In the genomic region with DNA sequence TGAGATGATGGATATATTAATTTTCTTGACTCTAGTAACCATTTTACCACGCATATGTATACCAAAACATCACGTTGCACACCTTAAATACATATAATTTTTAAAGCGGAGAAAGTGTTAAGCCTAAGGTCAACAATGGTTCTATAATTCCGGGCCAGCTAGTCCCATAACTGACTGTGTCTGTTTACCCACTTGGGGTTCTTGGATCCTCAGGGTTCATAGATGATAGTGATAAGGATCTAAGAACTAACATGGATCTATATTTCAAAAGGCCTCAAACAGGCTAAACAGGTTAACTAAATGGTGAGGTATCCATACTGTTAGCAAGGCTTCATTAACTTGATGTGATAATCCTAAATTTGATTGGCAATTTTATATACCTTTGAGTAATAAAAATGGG, we compare ENCODE assay signal across 20 cellular contexts. TPM values are rescaled to one million over a fixed set of nuclear protein-coding genes. Genes with fewer than 3 reads are reported as not detected.
DNase-seq lines count a peak whose midpoint lies in the region; ATAC-seq, FAIRE-seq and TF ChIP-seq lines count a peak whose summit lies in the region.
"Had no signal": no experiment of that assay in that cellular context is flagged by ENCODE, and none has a peak within 500 bp of the region (broad histone marks: within the 10 kb centered on the region; RNA-seq: fewer than 3 reads in every experiment).

No MANE protein-coding gene starts in this region.

- H3K4me3 ChIP-seq in left ventricle myocardium inferior (no peak overlapping the region), IMR-90 (ENCODE audit: insufficient read depth, low read depth, low read length) (no peak overlapping the region), gastrocnemius medialis (no peak overlapping the region), small intestine (ENCODE audit: low read depth in 1 of 2, low read length in 2 of 2) (no peak overlapping the region)

- POLR2A ChIA-PET in IMR-90 (lab: Charles Lee; ENCODE audit: unreplicated experiment), result interaction anchor here (1.0 kb wide), 1 partner anchor 10 kb away, joined by 3 read pairs; the partner anchor contains the start of gene SLC38A1

- no peak overlapping the region for H3K4ac ChIP-seq in IMR-90 (ENCODE audit: low read depth, low read length)

- no peak overlapping the region for H3K23ac ChIP-seq in IMR-90 (ENCODE audit: low read depth, low read length)

- H2BK120ac ChIP-seq in IMR-90 (ENCODE audit: low read depth, low read length), result no peak overlapping the region

- peaks cover 16 to 64% of the 10 kb centered on the region in 2 experiments for H3K79me1 ChIP-seq in IMR-90 (ENCODE audit: low read depth in 1 of 2, low read length in 2 of 2)

- H3K4me1 ChIP-seq in left ventricle myocardium inferior (peaks cover 79% of the 10 kb centered on the region), IMR-90 (ENCODE audit: control insufficient read depth, insufficient read depth, low read length) (peaks cover 21% of the 10 kb centered on the region), gastrocnemius medialis (peaks cover 22 to 38% of the 10 kb centered on the region in 2 donors), small intestine (ENCODE audit: control insufficient read depth in 2 of 2, insufficient read depth in 1 of 2, low read depth in 1 of 2, low read length in 1 of 2) (no peaks in the 10 kb centered on the region)

- H2BK15ac ChIP-seq in IMR-90 (ENCODE audit: low read depth, low read length), result no peak overlapping the region

- H3K36me3 ChIP-seq in left ventricle myocardium inferior (no peaks in the 10 kb centered on the region), IMR-90 (ENCODE audit: control insufficient read depth, insufficient read depth, low read length) (peaks cover 4% of the 10 kb centered on the region), gastrocnemius medialis (peaks cover 0 to 7% of the 10 kb centered on the region in 2 donors), small intestine (ENCODE audit: control insufficient read depth in 2 of 2, insufficient read depth in 2 of 2, low read length in 2 of 2) (no peaks in the 10 kb centered on the region)

- H3K27me3 ChIP-seq in left ventricle myocardium inferior (ENCODE audit: low read depth), result no peaks in the 10 kb centered on the region
- no peaks in the 10 kb centered on the region for H3K27me3 ChIP-seq in IMR-90 (ENCODE audit: control insufficient read depth, insufficient read depth, low read length)
- no peaks in the 10 kb centered on the region for H3K27me3 ChIP-seq in gastrocnemius medialis
- no peaks in the 10 kb centered on the region for H3K27me3 ChIP-seq in small intestine (ENCODE audit: control insufficient read depth in 2 of 2, insufficient read depth in 2 of 2, low read length in 2 of 2)

- no peak for TF ChIP-seq POLR2A in IMR-90 (IDR thresholded peaks at IDR 0.05; ENCODE audit: low read depth, low read length)
- no peak for TF ChIP-seq POLR2A in gastrocnemius medialis (IDR thresholded peaks at IDR 0.05)

- ATAC-seq in left ventricle myocardium superior (no peak), IMR-90 (ENCODE audit: low read depth) (no peak), gastrocnemius medialis (no peak), HG02970 (IDR thresholded peaks at IDR 0.05; ENCODE audit: low FRiP score, unreplicated experiment) (no peak)
- ATAC-seq: SK-N-SH treated with all-trans-retinoic acid at 6 μM for 48 hours had no signal

- intact Hi-C loops in left ventricle myocardium inferior (cut with micrococcal nuclease), result no loop called here
- intact Hi-C loops in left ventricle myocardium superior (cut with micrococcal nuclease), result no loop called here
- intact Hi-C loops in IMR-90 (cut with micrococcal nuclease), result no loop called here
- intact Hi-C loops in gastrocnemius medialis (cut with DNase I; ENCODE audit: low total_unique reads), result no loop called here

- BruUV-seq in IMR-90 (replicated peaks; lab: Mats Ljungman, UMichigan), result no TSS peak

- in situ Hi-C loops in IMR-90 (cut with MboI; ENCODE audit: low sequenced_read_pairs) (no loop called here), gastrocnemius medialis (cut with MboI; ENCODE audit: low sequenced_read_pairs in 4 of 4) (no loop called here)

- no peak overlapping the region for H4K5ac ChIP-seq in IMR-90 (ENCODE audit: low read depth, low read length)

- no CpG with 5 or more reads among the region's 4 CpGs for WGBS in IMR-90 (ENCODE audit: extremely low coverage in 2 of 2, insufficient read length in 1 of 2), 2 experiments
- WGBS in small intestine, 3 donors, result 82 to 84% (median 84%) methylated on average over 4 of the region's 4 CpGs

- H2BK20ac ChIP-seq in IMR-90 (ENCODE audit: low read depth, low read length), result no peak overlapping the region

- no peak for DNase-seq in left ventricle myocardium inferior
- no peak for DNase-seq in left ventricle myocardium superior
- DNase-seq in IMR-90, result no peak
- peak; percentile 27 for DNase-seq in epithelial cell of prostate (ENCODE audit: low read depth, low spot score)
- DNase-seq in gastrocnemius medialis, result no peak
- no peak for DNase-seq in small intestine
- DNase-seq in DMS 273 (lab: John Stamatoyannopoulos, UW; ENCODE audit: unreplicated experiment), result no peak
- DNase-seq: GF-D8; H7; HFFc6; MM.1S; NCI-H1092; NCI-H1436 treated with DMSO at 0.1 percent for 48 hours; NCI-H2029 treated with DMSO at 0.1 percent for 48 hours; NK-92 treated with Interleukin-12 subunit alpha and Interleukin-12 subunit beta, amount 100 ng/mL, for 24 hours; SHP77 had no signal

- H4K8ac ChIP-seq in IMR-90 (ENCODE audit: low read depth in 2 of 2, low read length in 2 of 2), result no peak overlapping the region

- H3K56ac ChIP-seq in IMR-90 (ENCODE audit: extremely low read depth, insufficient read depth, low read length), result no peak overlapping the region

- H2AK9ac ChIP-seq in IMR-90 (replicated peaks; ENCODE audit: low read depth, low read length, poor library complexity), result no peak overlapping the region

- CTCF ChIA-PET in IMR-90 (lab: Yijun Ruan, JAX), result interaction anchor here (1.3 kb wide), 1 partner anchor 54 kb away, joined by 3 read pairs; no protein-coding TSS in a partner anchor

- TF ChIP-seq CTCF in left ventricle myocardium inferior (IDR thresholded peaks at IDR 0.05; ENCODE audit: borderline replicate concordance), result no peak
- TF ChIP-seq CTCF in IMR-90 (conservative IDR thresholded peaks at IDR 0.05; ENCODE audit: low read depth, low read length), result no peak
- TF ChIP-seq CTCF in gastrocnemius medialis (IDR thresholded peaks at IDR 0.05 in 4 of 5, conservative IDR thresholded peaks at IDR 0.05 in 1 of 5), result no peak

- H3K27ac ChIP-seq in left ventricle myocardium inferior (replicated peaks), result peak overlapping the region; percentile 86
- H3K27ac ChIP-seq in IMR-90 (ENCODE audit: insufficient read depth, low read length), result no peak overlapping the region
- no peak overlapping the region for H3K27ac ChIP-seq in epithelial cell of prostate
- peak overlapping the region in 3 of 4 donors; percentile 6 to 98 (median 72) for H3K27ac ChIP-seq in gastrocnemius medialis
- no peak overlapping the region for H3K27ac ChIP-seq in small intestine (ENCODE audit: low read depth in 1 of 2, low read length in 1 of 2)
- H3K27ac ChIP-seq: HL-60 had no signal

- no peak for FAIRE-seq in small intestine (lab: Jason Lieb, UNC)
- FAIRE-seq: HTR-8/SVneo had no signal

- H3K9me3 ChIP-seq in left ventricle myocardium inferior (replicated peaks), result no peaks in the 10 kb centered on the region
- no peaks in the 10 kb centered on the region for H3K9me3 ChIP-seq in IMR-90 (ENCODE audit: control insufficient read depth, insufficient read depth, low read length)
- H3K9me3 ChIP-seq in gastrocnemius medialis, result no peaks in the 10 kb centered on the region
- H3K9me3 ChIP-seq in small intestine (ENCODE audit: control insufficient read depth, low read depth), result no peaks in the 10 kb centered on the region

- H2BK5ac ChIP-seq in IMR-90 (ENCODE audit: low read depth, low read length, poor library complexity, severe bottlenecking), result peak overlapping the region; percentile 9

- dilution Hi-C loops in IMR-90 (cut with HindIII; ENCODE audit: low sequenced_read_pairs, unreplicated experiment), result no loop called here

- no peak overlapping the region for H2AK5ac ChIP-seq in IMR-90 (ENCODE audit: low read depth, low read length)

- H3K9me1 ChIP-seq in IMR-90 (ENCODE audit: insufficient read depth, low read length), result peaks cover 17% of the 10 kb centered on the region

- no peak overlapping the region for H3K14ac ChIP-seq in IMR-90 (replicated peaks; ENCODE audit: low read depth, low read length)

- H3K18ac ChIP-seq in IMR-90 (ENCODE audit: low read depth, low read length), result no peak overlapping the region; the same call in 1 of the 2 replicates

- no peak overlapping the region for H2AFZ ChIP-seq in IMR-90 (replicated peaks; ENCODE audit: low read length, poor library complexity)

- H4K20me1 ChIP-seq in IMR-90 (ENCODE audit: insufficient read depth, low read length), result peaks cover 63% of the 10 kb centered on the region

- no peak overlapping the region for H3K4me2 ChIP-seq in IMR-90 (ENCODE audit: low read depth, low read length)

- no peak overlapping the region for H4K91ac ChIP-seq in IMR-90 (ENCODE audit: insufficient read depth, low read depth, low read length)

- TF ChIP-seq RAD21 in IMR-90 (IDR thresholded peaks at IDR 0.05; ENCODE audit: low read length), result no peak

- H3K9ac ChIP-seq in IMR-90 (ENCODE audit: low read depth, low read length), result no peak overlapping the region

TF ChIP-seq in IMR-90, 13 proteins besides CTCF, POLR2A, EP300 and RAD21 (continues in another document):
- TF ChIP-seq CEBPB (IDR thresholded peaks at IDR 0.05; ENCODE audit: low read depth, low read length), result no peak
- no peak for TF ChIP-seq SMC3 (IDR thresholded peaks at IDR 0.05; ENCODE audit: low read depth, low read length)
- no peak for TF ChIP-seq ELK1 (IDR thresholded peaks at IDR 0.05; ENCODE audit: borderline replicate concordance, low read depth, low read length)

RNA-seq across cellular contexts. Expression of gene SLC38A1, which starts 9.8 kb away (rescaled TPM):
- 134 TPM for total RNA-seq in left ventricle myocardium inferior
- 161 TPM for total RNA-seq in left ventricle myocardium superior
- 61.5 and 71.9 TPM in 2 replicates for total RNA-seq in IMR-90 (2012; rRNA removed)
- 20.9 and 22.8 TPM in 2 replicates for polyA plus RNA-seq in IMR-90 (2012; rRNA removed)
- 4.7 and 6.3 TPM in 2 replicates for polyA plus RNA-seq in IMR-90 (2012; cell fraction: cytosol; rRNA removed)
- polyA plus RNA-seq in IMR-90 (2012; cell fraction: nucleus; rRNA removed; ENCODE audit: low replicate concordance), result 11.9 and 24.4 TPM in 2 replicates
- 100 to 1,000 TPM; 237 to 472 (median 339) TPM for total RNA-seq in gastrocnemius medialis
- 10 to 100 TPM in 1 of 3 donors, 1 to 10 TPM in 2; 3.6 to 38.1 (median 5.1) TPM for polyA plus RNA-seq in small intestine

Comparison
In these comparisons a context has a peak if more than half of its experiments do, and no peak if none do; other contexts are left out.
1. H3K27ac ChIP-seq: peak in left ventricle myocardium inferior (single experiment) and gastrocnemius medialis (3 of 4); none in IMR-90 (single experiment), epithelial cell of prostate (single experiment) and small intestine (0 of 2).